Comparison of ENCODE assay signal across 30 cellular contexts in the genomic region with DNA sequence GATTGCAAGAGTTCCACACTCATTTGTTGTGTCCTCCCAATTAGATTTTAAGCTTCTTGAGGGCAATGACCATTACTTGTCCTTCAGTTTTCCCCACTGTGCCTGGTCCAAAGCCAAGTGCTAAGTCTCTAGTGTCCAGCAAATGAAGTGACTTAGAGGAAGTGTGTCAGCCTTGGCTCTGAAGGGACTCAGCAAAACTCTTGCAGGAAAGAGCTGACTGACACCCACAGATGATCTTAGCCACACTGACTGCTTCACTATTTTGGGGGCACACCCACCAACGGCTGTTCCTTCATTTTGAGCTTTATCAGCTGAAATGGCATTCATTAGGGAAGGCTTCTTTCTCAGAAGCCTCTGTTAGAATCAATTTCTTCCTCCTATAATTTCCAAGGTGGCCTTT.
"Had no signal": no experiment of that assay in that cellular context is flagged by ENCODE, and none has a peak within 500 bp of the region (broad histone marks: within the 10 kb centered on the region; RNA-seq: fewer than 3 reads in every experiment).

No MANE protein-coding gene starts in this region.

- H3K4me1 ChIP-seq: ascending aorta, breast epithelium, colonic mucosa had no signal

- H3K36me3 ChIP-seq: ascending aorta, breast epithelium, cardiac muscle cell, colonic mucosa, WERI-Rb-1 had no signal

- H3K4me3 Mint-ChIP-seq: activated B cell treated with CpG ODN at 0.5 μM for 24 hours; activated CD4-positive, alpha-beta memory T cell treated with anti-CD3 and anti-CD28 coated beads for 36 hours; activated CD4-positive, alpha-beta T cell treated with anti-CD3 and anti-CD28 coated beads for 36 hours; activated CD4-positive, alpha-beta T cell treated with anti-CD3 and anti-CD28 coated beads, Interleukin-2, amount 10 ng/mL, durations not matched to agents 24 days and 14 days; activated naive CD4-positive, alpha-beta T cell treated with anti-CD3 and anti-CD28 coated beads, Interleukin-2, amount 10 ng/mL, durations not matched to agents 7 days and 5 days; activated naive CD8-positive, alpha-beta T cell treated with anti-CD3 and anti-CD28 coated beads, Interleukin-2, amount 10 ng/mL, durations not matched to agents 7 days and 5 days; activated T-cell treated with anti-CD3 and anti-CD28 coated beads, Interleukin-2, amount 50 U/mL, for 24 hours; activated T-cell treated with anti-CD3 and anti-CD28 coated beads, Interleukin-2, amount 50 U/mL, for 72 hours; brain; T-helper 17 cell; T-helper 2 cell treated with Interferon-gamma antibody and Interleukin-4, amounts not matched to agents 5 μg/mL and 100 μg/mL, for 36 hours had no signal

- H3K27ac Mint-ChIP-seq: activated B cell treated with CpG ODN at 0.5 μM for 24 hours; activated CD4-positive, alpha-beta memory T cell treated with anti-CD3 and anti-CD28 coated beads for 36 hours; activated CD4-positive, alpha-beta T cell treated with anti-CD3 and anti-CD28 coated beads for 36 hours; activated CD4-positive, alpha-beta T cell treated with anti-CD3 and anti-CD28 coated beads, Interleukin-2, amount 10 ng/mL, durations not matched to agents 24 days and 14 days; activated naive CD4-positive, alpha-beta T cell treated with anti-CD3 and anti-CD28 coated beads, Interleukin-2, amount 10 ng/mL, durations not matched to agents 7 days and 5 days; activated naive CD4-positive, alpha-beta T cell treated with anti-CD3 and anti-CD28 coated beads, Interleukin-2, amount 50 U/mL, for 72 hours; activated naive CD8-positive, alpha-beta T cell treated with anti-CD3 and anti-CD28 coated beads, Interleukin-2, amount 10 ng/mL, durations not matched to agents 7 days and 5 days; activated T-cell treated with anti-CD3 and anti-CD28 coated beads, Interleukin-2, amount 50 U/mL, for 24 hours; activated T-cell treated with anti-CD3 and anti-CD28 coated beads, Interleukin-2, amount 50 U/mL, for 72 hours; T-helper 17 cell; T-helper 2 cell treated with Interferon-gamma antibody and Interleukin-4, amounts not matched to agents 5 μg/mL and 100 μg/mL, for 36 hours had no signal

- FAIRE-seq: frontal cortex had no signal

- H3K27ac ChIP-seq: ascending aorta, breast epithelium, cardiac muscle cell, colonic mucosa, WERI-Rb-1 had no signal

- H3K4me1 Mint-ChIP-seq: activated B cell treated with CpG ODN at 0.5 μM for 24 hours; activated CD4-positive, alpha-beta T cell treated with anti-CD3 and anti-CD28 coated beads for 36 hours; activated CD4-positive, alpha-beta T cell treated with anti-CD3 and anti-CD28 coated beads, Interleukin-2, amount 10 ng/mL, durations not matched to agents 24 days and 14 days; activated naive CD4-positive, alpha-beta T cell treated with anti-CD3 and anti-CD28 coated beads, Interleukin-2, amount 10 ng/mL, durations not matched to agents 7 days and 5 days; activated naive CD8-positive, alpha-beta T cell treated with anti-CD3 and anti-CD28 coated beads, Interleukin-2, amount 10 ng/mL, durations not matched to agents 7 days and 5 days had no signal

- H3K4me3 ChIP-seq: ascending aorta, breast epithelium, cardiac muscle cell, colonic mucosa had no signal

- H3K9me3 Mint-ChIP-seq: activated B cell treated with CpG ODN at 0.5 μM for 24 hours; activated CD4-positive, alpha-beta memory T cell treated with anti-CD3 and anti-CD28 coated beads for 36 hours; activated CD4-positive, alpha-beta T cell treated with anti-CD3 and anti-CD28 coated beads, Interleukin-2, amount 10 ng/mL, durations not matched to agents 24 days and 14 days; activated naive CD4-positive, alpha-beta T cell treated with anti-CD3 and anti-CD28 coated beads, Interleukin-2, amount 10 ng/mL, durations not matched to agents 7 days and 5 days; activated naive CD4-positive, alpha-beta T cell treated with anti-CD3 and anti-CD28 coated beads, Interleukin-2, amount 50 U/mL, for 72 hours; activated naive CD8-positive, alpha-beta T cell treated with anti-CD3 and anti-CD28 coated beads, Interleukin-2, amount 10 ng/mL, durations not matched to agents 7 days and 5 days; activated T-cell treated with anti-CD3 and anti-CD28 coated beads, Interleukin-2, amount 50 U/mL, for 24 hours; activated T-cell treated with anti-CD3 and anti-CD28 coated beads, Interleukin-2, amount 50 U/mL, for 72 hours; T-helper 2 cell treated with Interferon-gamma antibody and Interleukin-4, amounts not matched to agents 5 μg/mL and 100 μg/mL, for 36 hours had no signal

- H3K36me3 Mint-ChIP-seq: activated CD4-positive, alpha-beta memory T cell treated with anti-CD3 and anti-CD28 coated beads for 36 hours; activated naive CD4-positive, alpha-beta T cell treated with anti-CD3 and anti-CD28 coated beads, Interleukin-2, amount 10 ng/mL, durations not matched to agents 7 days and 5 days; activated naive CD8-positive, alpha-beta T cell treated with anti-CD3 and anti-CD28 coated beads, Interleukin-2, amount 10 ng/mL, durations not matched to agents 7 days and 5 days; brain had no signal

- H3K9me3 ChIP-seq: ascending aorta, breast epithelium, colonic mucosa had no signal

- H3K27me3 ChIP-seq: ascending aorta, breast epithelium, cardiac muscle cell, colonic mucosa had no signal

- DNase-seq: activated B cell treated with CpG ODN at 0.5 μM for 24 hours; activated CD4-positive, alpha-beta memory T cell treated with anti-CD3 and anti-CD28 coated beads for 36 hours; activated CD4-positive, alpha-beta T cell treated with anti-CD3 and anti-CD28 coated beads for 36 hours; activated CD4-positive, alpha-beta T cell treated with anti-CD3 and anti-CD28 coated beads, Interleukin-2, amount 10 ng/mL, durations not matched to agents 24 days and 14 days; activated CD8-positive, alpha-beta memory T cell treated with anti-CD3 and anti-CD28 coated beads, Interleukin-2, amount 50 U/mL, for 48 hours; activated gamma-delta T cell; activated naive CD4-positive, alpha-beta T cell; activated naive CD4-positive, alpha-beta T cell treated with anti-CD3 and anti-CD28 coated beads, Interleukin-2, amount 10 ng/mL, durations not matched to agents 7 days and 5 days; activated naive CD8-positive, alpha-beta T cell treated with anti-CD3 and anti-CD28 coated beads, Interleukin-2, amount 10 ng/mL, durations not matched to agents 7 days and 5 days; activated T-cell treated with anti-CD3 and anti-CD28 coated beads for 4 hours; activated T-cell treated with anti-CD3 and anti-CD28 coated beads, Interleukin-2, amount 50 U/mL, for 24 hours; activated T-cell treated with anti-CD3 and anti-CD28 coated beads, Interleukin-2, amount 50 U/mL, for 72 hours; central memory CD4-positive, alpha-beta T cell; cerebellar nuclear complex; colonic mucosa; effector CD8-positive, alpha-beta T cell; foreskin fibroblast; T-helper 1 cell; T-helper 17 cell; T1000 had no signal

- ATAC-seq: activated CD4-positive, alpha-beta T cell treated with anti-CD3 and anti-CD28 coated beads for 36 hours; activated CD4-positive, CD25-positive, alpha-beta regulatory T cell treated with anti-CD3 and anti-CD28 coated beads, Interleukin-2, amount 50 U/mL, for 24 hours; activated naive CD4-positive, alpha-beta T cell treated with anti-CD3 and anti-CD28 coated beads, Interleukin-2, amount 50 U/mL, for 72 hours; activated T-cell treated with anti-CD3 and anti-CD28 coated beads, Interleukin-2, amount 50 U/mL, for 72 hours; esophagus mucosa; T-helper 17 cell had no signal
